In the genomic region with DNA sequence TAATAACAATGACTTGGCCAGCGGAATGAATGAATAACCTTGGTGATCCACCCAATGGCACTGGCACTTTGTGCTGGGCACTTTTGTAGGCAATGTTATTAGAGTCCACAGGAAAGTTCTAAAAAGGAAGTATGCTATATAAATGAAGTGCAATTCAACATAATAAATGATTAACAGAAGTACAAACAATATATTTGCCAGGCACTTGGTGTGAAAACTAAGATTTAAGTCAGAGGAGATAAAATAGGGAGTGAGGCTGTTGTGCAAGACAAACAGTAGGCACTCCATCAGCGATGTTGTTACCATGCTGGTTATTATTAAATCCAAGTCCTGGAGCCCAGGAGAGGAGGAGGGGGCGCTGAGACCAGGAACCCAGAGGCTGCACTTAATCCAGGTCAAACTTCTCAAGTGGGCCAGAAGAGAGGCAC, we compare ENCODE assay signal across 19 cellular contexts.
"Had no signal": no experiment of that assay in that cellular context is flagged by ENCODE, and none has a peak within 500 bp of the region (broad histone marks: within the 10 kb centered on the region; RNA-seq: fewer than 3 reads in every experiment).

No MANE protein-coding gene starts in this region.

- ATAC-seq: effector memory CD8-positive, alpha-beta T cell; naive thymus-derived CD8-positive, alpha-beta T cell had no signal

- H3K27ac ChIP-seq: cardiac muscle cell, esophagus squamous epithelium, ovary, WERI-Rb-1 had no signal

- H3K4me3 Mint-ChIP-seq: activated naive CD8-positive, alpha-beta T cell treated with anti-CD3 and anti-CD28 coated beads for 36 hours; activated T-helper 1 cell treated with anti-CD3 and anti-CD28 coated beads, Interleukin-12 subunit alpha, Interleukin-12 subunit beta, Interleukin-2, Interleukin-4 antibody, amounts not matched to agents 30 ng/mL and 10 ng/mL and 1 ng/mL, durations not matched to agents 14 hours and 24 hours and 36 hours; effector memory CD8-positive, alpha-beta T cell; memory B cell; naive thymus-derived CD8-positive, alpha-beta T cell had no signal

- H3K36me3 ChIP-seq: cardiac muscle cell, esophagus squamous epithelium, ovary, transverse colon, WERI-Rb-1 had no signal

- H3K9me3 ChIP-seq: esophagus squamous epithelium, ovary, transverse colon had no signal

- H3K27me3 Mint-ChIP-seq: activated naive CD8-positive, alpha-beta T cell treated with anti-CD3 and anti-CD28 coated beads for 36 hours; effector memory CD8-positive, alpha-beta T cell; memory B cell had no signal

- H3K9me3 Mint-ChIP-seq: activated naive CD8-positive, alpha-beta T cell treated with anti-CD3 and anti-CD28 coated beads for 36 hours had no signal

- H3K4me1 Mint-ChIP-seq: activated naive CD8-positive, alpha-beta T cell treated with anti-CD3 and anti-CD28 coated beads for 36 hours had no signal

- H3K27ac Mint-ChIP-seq: activated naive CD8-positive, alpha-beta T cell treated with anti-CD3 and anti-CD28 coated beads for 36 hours; activated T-helper 1 cell treated with anti-CD3 and anti-CD28 coated beads, Interleukin-12 subunit alpha, Interleukin-12 subunit beta, Interleukin-2, Interleukin-4 antibody, amounts not matched to agents 30 ng/mL and 10 ng/mL and 1 ng/mL, durations not matched to agents 14 hours and 24 hours and 36 hours; effector memory CD8-positive, alpha-beta T cell; memory B cell; naive thymus-derived CD8-positive, alpha-beta T cell had no signal

- DNase-seq: activated CD4-positive, alpha-beta T cell treated with anti-CD3 and anti-CD28 coated beads for 1 hour; activated CD4-positive, alpha-beta T cell treated with anti-CD3 and anti-CD28 coated beads, Interleukin-2, amount 50 U/mL, for 4 hours; activated naive CD8-positive, alpha-beta T cell treated with anti-CD3 and anti-CD28 coated beads for 36 hours; amniotic stem cell; dermis blood vessel endothelial cell; effector memory CD8-positive, alpha-beta T cell; esophagus squamous epithelium; naive thymus-derived CD8-positive, alpha-beta T cell; ovary; stimulated activated CD4-positive, alpha-beta T cell treated with anti-CD3 and anti-CD28 coated beads, Interleukin-12 subunit alpha, Interleukin-12 subunit beta, amount 100 ng/mL, for 4 hours; stimulated activated CD4-positive, alpha-beta T cell treated with anti-CD3 and anti-CD28 coated beads, Interleukin-1b, Interleukin-23, amount 100 ng/mL, for 48 hours; stimulated activated CD8-positive, alpha-beta memory T cell treated with anti-CD3 and anti-CD28 coated beads, Interleukin-4, amount 100 ng/mL, for 48 hours; stimulated activated naive CD4-positive, alpha-beta T cell; substantia nigra; transverse colon; WERI-Rb-1 had no signal

- H3K36me3 Mint-ChIP-seq: activated naive CD8-positive, alpha-beta T cell treated with anti-CD3 and anti-CD28 coated beads for 36 hours had no signal

- H3K27me3 ChIP-seq: cardiac muscle cell, esophagus squamous epithelium, ovary, transverse colon had no signal

- H3K4me3 ChIP-seq: cardiac muscle cell, esophagus squamous epithelium, ovary, transverse colon had no signal
